ENCODE assay signal across 13 cellular contexts in the genomic region with DNA sequence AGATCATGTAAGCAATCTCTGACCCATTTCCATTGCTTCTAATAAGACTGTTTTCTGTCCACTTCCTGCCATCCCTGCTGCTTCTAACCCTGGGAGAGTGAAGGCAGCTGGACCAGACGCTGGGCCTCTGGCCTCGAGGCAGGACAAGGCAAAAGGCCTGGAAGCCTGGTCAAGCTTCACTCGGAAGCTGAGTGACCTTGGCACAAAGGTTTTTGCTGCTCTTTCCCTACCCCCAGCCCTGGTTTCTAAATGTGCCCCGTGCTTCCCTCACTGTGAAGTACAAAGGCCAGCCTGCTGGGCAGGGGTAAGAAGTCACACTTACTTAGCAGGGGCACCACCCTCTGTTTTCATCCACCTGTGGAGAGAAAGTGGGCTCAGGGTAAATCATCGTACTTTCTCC.
"Had no signal": no experiment of that assay in that cellular context is flagged by ENCODE, and none has a peak within 500 bp of the region (broad histone marks: within the 10 kb centered on the region; RNA-seq: fewer than 3 reads in every experiment).

No MANE protein-coding gene starts in this region.

- H3K27ac ChIP-seq: cardiac muscle cell, SJSA1 had no signal

- H3K4me3 ChIP-seq: cardiac muscle cell, SJSA1 had no signal

- H3K4me1 ChIP-seq: SJSA1 had no signal

- DNase-seq: activated B cell treated with CpG ODN at 0.5 μM for 24 hours; activated CD4-positive, alpha-beta T cell treated with anti-CD3 and anti-CD28 coated beads for 48 hours; activated CD8-positive, alpha-beta T cell treated with anti-CD3 and anti-CD28 coated beads for 36 hours; activated effector memory CD4-positive, alpha-beta T cell treated with Interleukin-2 at 50 U/mL for 16 hours; activated naive CD4-positive, alpha-beta T cell treated with anti-CD3 and anti-CD28 coated beads, Interleukin-2, amount 50 U/mL, for 16 hours; activated T-cell treated with anti-CD3 and anti-CD28 coated beads, Interleukin-2, amount 50 U/mL, for 4 hours; left colon; stimulated activated CD4-positive, alpha-beta T cell treated with anti-CD3 and anti-CD28 coated beads, Interleukin-2, amount 100 ng/mL, for 48 hours; stimulated activated naive B cell treated with anti-CD40 and anti-IgM and Interleukin-4, amounts not matched to agents 10 μg/mL and 1 μg/mL and 100 μg/mL, for 72 hours; substantia nigra; trophoblast cell had no signal

- H3K27me3 ChIP-seq: SJSA1 had no signal

- H3K9me3 ChIP-seq: SJSA1 had no signal
